Comparison of ENCODE assay signal across 13 cellular contexts in genomic region chr2:162838141-162838500, GRCh38. TPM values are rescaled to one million over a fixed set of nuclear protein-coding genes. Genes with fewer than 3 reads are reported as not detected.
DNase-seq lines count a peak whose midpoint lies in the region; TF ChIP-seq lines count a peak whose summit lies in the region.
"Had no signal": no experiment of that assay in that cellular context is flagged by ENCODE, and none has a peak within 500 bp of the region (broad histone marks: within the 10 kb centered on the region; RNA-seq: fewer than 3 reads in every experiment).

No MANE protein-coding gene starts in this region.

- H3K27ac Mint-ChIP-seq in brain (peak overlapping the region; percentile 89 to 99 (median 92)), neural progenitor cell (no peak overlapping the region)
- H3K27ac Mint-ChIP-seq: activated T-helper 1 cell treated with anti-CD3 and anti-CD28 coated beads, Interleukin-12 subunit alpha, Interleukin-12 subunit beta, Interleukin-2, Interleukin-4 antibody, amounts not matched to agents 30 ng/mL and 10 ng/mL and 1 ng/mL, durations not matched to agents 14 hours and 24 hours and 36 hours; naive thymus-derived CD4-positive, alpha-beta T cell had no signal

- no peak overlapping the region for H3K27ac ChIP-seq in neural progenitor cell
- H3K27ac ChIP-seq in sigmoid colon, result no peak overlapping the region
- H3K27ac ChIP-seq: breast epithelium had no signal

- peaks cover 13% of the 10 kb centered on the region for H4K20me1 ChIP-seq in neural progenitor cell (ENCODE audit: low read depth)

- H3K79me2 ChIP-seq in neural progenitor cell (ENCODE audit: low read depth), result no peaks in the 10 kb centered on the region

- H3K36me3 ChIP-seq in neural progenitor cell, result no peaks in the 10 kb centered on the region
- H3K36me3 ChIP-seq in sigmoid colon, result no peaks in the 10 kb centered on the region
- H3K36me3 ChIP-seq: breast epithelium had no signal

- peaks cover 78% of the 10 kb centered on the region for H3K27me3 ChIP-seq in neural progenitor cell
- peaks cover 11 to 38% (median 22%) of the 10 kb centered on the region in 3 donors for H3K27me3 ChIP-seq in sigmoid colon

- H3F3A ChIP-seq in neural progenitor cell (ENCODE audit: low read depth), result peaks cover 9% of the 10 kb centered on the region

- H3K4me2 ChIP-seq in neural progenitor cell, result peak overlapping the region; percentile 98

- TF ChIP-seq POLR2A in sigmoid colon (IDR thresholded peaks at IDR 0.05), result no peak

- no peak for TF ChIP-seq EP300 in sigmoid colon (IDR thresholded peaks at IDR 0.05)

- H3K4me1 ChIP-seq in neural progenitor cell (peaks cover 13% of the 10 kb centered on the region), sigmoid colon (peaks cover 0 to 6% (median 2%) of the 10 kb centered on the region in 4 donors)
- H3K4me1 ChIP-seq: breast epithelium had no signal

- peak; percentile 75 for DNase-seq in NCI-H1092 treated with DMSO at 0.1 percent for 48 hours (lab: John Stamatoyannopoulos, UW)
- DNase-seq in NCI-H1092 (lab: John Stamatoyannopoulos, UW), result no peak
- peak; percentile 81 for DNase-seq in NCI-H1694 treated with DMSO at 0.1 percent for 48 hours (lab: John Stamatoyannopoulos, UW)
- DNase-seq in neural progenitor cell (ENCODE audit: low spot score), result no peak
- no peak for DNase-seq in GF-D8 (lab: John Stamatoyannopoulos, UW)
- no peak for DNase-seq in sigmoid colon
- DNase-seq in HCEC 1CT, result no peak
- DNase-seq: naive thymus-derived CD4-positive, alpha-beta T cell; NCI-H226; stimulated activated naive CD4-positive, alpha-beta T cell had no signal

- WGBS in sigmoid colon, 2 donors, result 6 to 16% methylated on average over 12 of the region's 12 CpGs

- H3K9me3 ChIP-seq in neural progenitor cell (ENCODE audit: low read depth) (no peaks in the 10 kb centered on the region), sigmoid colon (no peaks in the 10 kb centered on the region)
- H3K9me3 ChIP-seq: breast epithelium had no signal

- H2AFZ ChIP-seq in neural progenitor cell (replicated peaks), result peak overlapping the region; percentile 80

- H3K4me1 Mint-ChIP-seq in brain (peaks cover 44% of the 10 kb centered on the region), neural progenitor cell (peaks cover 25% of the 10 kb centered on the region)

- no peak overlapping the region for H3K9ac ChIP-seq in neural progenitor cell

- H3K36me3 Mint-ChIP-seq in brain, result peaks cover 4% of the 10 kb centered on the region
- no peaks in the 10 kb centered on the region for H3K36me3 Mint-ChIP-seq in neural progenitor cell

- TF ChIP-seq CTCF in brain (conservative IDR thresholded peaks at IDR 0.05) (no peak), neural progenitor cell (IDR thresholded peaks at IDR 0.05) (no peak), sigmoid colon (IDR thresholded peaks at IDR 0.05) (no peak)

- H3K27me3 Mint-ChIP-seq in brain (peaks cover 9% of the 10 kb centered on the region), neural progenitor cell (ENCODE audit: insufficient read depth, low read depth) (peaks cover 22% of the 10 kb centered on the region)

- peak overlapping the region; percentile 69 for H3K4me3 ChIP-seq in neural progenitor cell
- peak overlapping the region in 1 of 4 donors; percentile 3 for H3K4me3 ChIP-seq in sigmoid colon

- H3K9me3 Mint-ChIP-seq in brain (peaks cover 0 to 9% (median 0%) of the 10 kb centered on the region in 5 experiments), neural progenitor cell (no peaks in the 10 kb centered on the region)
- H3K9me3 Mint-ChIP-seq: activated T-helper 1 cell treated with anti-CD3 and anti-CD28 coated beads, Interleukin-12 subunit alpha, Interleukin-12 subunit beta, Interleukin-2, Interleukin-4 antibody, amounts not matched to agents 30 ng/mL and 10 ng/mL and 1 ng/mL, durations not matched to agents 14 hours and 24 hours and 36 hours had no signal

- intact Hi-C loops in sigmoid colon (cut with DNase I), result no loop called here

- H3K4me3 Mint-ChIP-seq in brain, result peak overlapping the region; percentile 86 to 93 (median 90)
- peak overlapping the region; percentile 93 for H3K4me3 Mint-ChIP-seq in neural progenitor cell
- H3K4me3 Mint-ChIP-seq: activated T-helper 1 cell treated with anti-CD3 and anti-CD28 coated beads, Interleukin-12 subunit alpha, Interleukin-12 subunit beta, Interleukin-2, Interleukin-4 antibody, amounts not matched to agents 30 ng/mL and 10 ng/mL and 1 ng/mL, durations not matched to agents 14 hours and 24 hours and 36 hours; naive thymus-derived CD4-positive, alpha-beta T cell had no signal

RNA-seq across cellular contexts. Expression of gene KCNH7, which starts 0.4 kb away (rescaled TPM):
- polyA plus RNA-seq in brain (ENCODE audit: insufficient read depth, low read depth, low replicate concordance) (4.7 TPM), sigmoid colon (not detected)
- total RNA-seq in neural progenitor cell (ENCODE audit: low replicate concordance) (0.09 and 0.12 TPM in 2 replicates), sigmoid colon (under 1 TPM in 2 of 4 donors, not detected in 2; 0.14 to 0.36 TPM)
- total RNA-seq: activated T-helper 1 cell treated with anti-CD3 and anti-CD28 coated beads, Interleukin-12 subunit alpha, Interleukin-12 subunit beta, Interleukin-2, Interleukin-4 antibody, amounts not matched to agents 30 ng/mL and 10 ng/mL and 1 ng/mL, durations not matched to agents 14 hours and 24 hours and 36 hours; breast epithelium; naive thymus-derived CD4-positive, alpha-beta T cell had no signal

Comparison
In these comparisons a context has a peak if more than half of its experiments do, and no peak if none do; other contexts are left out.
1. DNase-seq: peak in NCI-H1092 treated with DMSO at 0.1 percent for 48 hours (single experiment) and NCI-H1694 treated with DMSO at 0.1 percent for 48 hours (single experiment); none in NCI-H1092 (single experiment), neural progenitor cell (single experiment), GF-D8 (single experiment), sigmoid colon (single experiment) and HCEC 1CT (single experiment).